ENCODE assay signal across 27 cellular contexts in the genomic region with DNA sequence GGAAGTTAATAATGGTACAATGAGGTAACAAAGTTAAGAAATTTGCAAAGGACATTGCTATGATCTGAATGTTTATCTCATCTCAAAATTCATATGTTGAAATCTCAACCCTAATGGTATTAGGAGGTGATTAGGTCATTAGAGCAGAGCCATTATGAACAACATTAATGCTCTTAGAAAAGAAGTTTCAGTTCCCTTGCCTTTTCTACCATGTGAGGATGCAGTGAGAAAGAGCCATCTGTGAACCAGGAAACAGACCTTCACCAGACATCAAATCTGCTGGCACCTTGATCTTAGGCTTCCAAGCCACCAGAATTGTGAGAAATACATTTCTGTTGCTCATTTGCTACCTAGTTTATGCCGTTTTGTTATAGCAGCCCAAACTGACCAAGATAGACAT.
"Had no signal": no experiment of that assay in that cellular context is flagged by ENCODE, and none has a peak within 500 bp of the region (broad histone marks: within the 10 kb centered on the region; RNA-seq: fewer than 3 reads in every experiment).

No MANE protein-coding gene starts in this region.

- H3K27me3 ChIP-seq: brain microvascular endothelial cell, cardiac muscle cell had no signal

- H3K27ac ChIP-seq: brain microvascular endothelial cell, cardiac muscle cell, SK-N-MC, WERI-Rb-1 had no signal

- ATAC-seq: activated CD4-positive, alpha-beta T cell treated with anti-CD3 and anti-CD28 coated beads for 36 hours; activated CD8-positive, alpha-beta T cell treated with anti-CD3 and anti-CD28 coated beads for 36 hours; activated T-cell treated with anti-CD3 and anti-CD28 coated beads, Interleukin-2, amount 50 U/mL, for 72 hours; PC-3; T-cell had no signal

- H3K36me3 ChIP-seq: brain microvascular endothelial cell, cardiac muscle cell, WERI-Rb-1 had no signal

- H3K4me3 ChIP-seq: cardiac muscle cell, SK-N-MC had no signal

- DNase-seq: activated CD4-positive, alpha-beta T cell treated with anti-CD3 and anti-CD28 coated beads for 36 hours; activated CD4-positive, alpha-beta T cell treated with anti-CD3 and anti-CD28 coated beads, Interleukin-2, amount 50 U/mL, for 1 hour; activated CD8-positive, alpha-beta memory T cell treated with anti-CD3 and anti-CD28 coated beads, Interleukin-2, amount 50 U/mL, for 4 hours; activated CD8-positive, alpha-beta T cell treated with anti-CD3 and anti-CD28 coated beads for 36 hours; activated gamma-delta T cell treated with Interleukin-2 at 50 U/mL for 16 hours; activated naive CD4-positive, alpha-beta T cell treated with anti-CD3 and anti-CD28 coated beads, Interleukin-2, amount 10 ng/mL, durations not matched to agents 7 days and 5 days; activated naive CD8-positive, alpha-beta T cell treated with anti-CD3 and anti-CD28 coated beads for 36 hours; activated T-cell treated with anti-CD3 and anti-CD28 coated beads, Interleukin-2, amount 50 U/mL, for 72 hours; brain microvascular endothelial cell; NCI-H1092; NCI-H1417; NCI-H1930; NCI-H2107; NCI-H2171 treated with DMSO at 0.1 percent for 48 hours; NCI-H345; NCI-H510A; NCI-H526 treated with DMSO at 0.1 percent for 48 hours; NCI-H82; NK-92 treated with Interleukin-12 subunit alpha and Interleukin-12 subunit beta, amount 100 ng/mL, for 24 hours; PC-3; SIG-M5; T-cell; T-helper 2 cell; T1000; WERI-Rb-1 had no signal
